Comparison of ENCODE assay signal across 17 cellular contexts in the genomic region with DNA sequence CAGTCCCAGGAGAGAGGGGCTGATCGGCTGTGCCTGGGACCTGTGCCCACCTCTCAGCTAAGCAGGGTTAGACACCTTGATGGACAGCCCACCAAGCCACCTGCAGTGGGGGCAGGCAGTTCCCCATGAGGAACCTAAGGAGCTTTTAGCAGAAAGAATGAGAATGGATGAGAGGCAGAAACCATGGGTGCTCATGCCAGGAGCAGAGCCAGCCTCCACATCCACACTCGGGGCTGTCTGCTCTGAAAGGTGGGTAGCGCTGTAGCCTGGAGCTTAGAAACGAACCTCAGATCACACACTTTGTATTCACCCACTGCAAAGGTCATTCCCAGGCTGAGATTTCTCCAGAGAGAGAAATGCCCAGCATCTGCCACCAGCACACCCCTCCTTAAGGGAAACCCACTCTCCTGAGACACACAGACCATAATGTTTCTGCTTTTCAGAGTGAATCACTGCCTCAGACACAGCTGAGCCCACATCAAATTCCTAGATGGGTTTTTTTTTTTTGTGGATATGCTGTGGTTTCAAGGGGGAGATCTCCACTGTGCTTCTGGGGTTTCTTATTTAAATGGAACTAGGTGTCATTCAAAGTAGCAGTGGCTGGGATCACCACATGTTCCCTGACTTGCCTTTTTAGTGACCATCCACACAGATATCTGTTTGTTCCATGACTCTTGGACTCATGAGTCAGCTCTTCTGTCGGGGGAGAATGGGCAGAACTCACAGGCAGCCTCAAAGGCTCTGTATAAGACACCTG.
DNase-seq lines count a peak whose midpoint lies in the region; ATAC-seq, FAIRE-seq and TF ChIP-seq lines count a peak whose summit lies in the region.
"Had no signal": no experiment of that assay in that cellular context is flagged by ENCODE, and none has a peak within 500 bp of the region (broad histone marks: within the 10 kb centered on the region; RNA-seq: fewer than 3 reads in every experiment).

No MANE protein-coding gene starts in this region.

- FAIRE-seq in RCC 7860 (lab: Jason Lieb, UNC): peak; percentile 77
- FAIRE-seq: H54 had no signal

- no peaks in the 10 kb centered on the region for H3K27me3 ChIP-seq in fibroblast of lung (ENCODE audit: control insufficient read depth, insufficient read depth, low read length)
- H3K27me3 ChIP-seq: BLaER1 treated with 17β-estradiol and CSF1 and Interleukin-3, amounts not matched to agents 10 nM and 100 nM had no signal

- H3K4me3 ChIP-seq in fibroblast of lung (replicated peaks in 1 of 4; ENCODE audit: control extremely low read depth in 1 of 4, insufficient read depth in 1 of 4, low read depth in 3 of 4, low read length in 4 of 4) (no peak overlapping the region), OCI-LY7 (ENCODE audit: low read depth, low read length, poor library complexity, severe bottlenecking) (no peak overlapping the region)
- H3K4me3 ChIP-seq: BLaER1 treated with 17β-estradiol and CSF1 and Interleukin-3, amounts not matched to agents 10 nM and 100 nM had no signal

- H3K4me2 ChIP-seq in fibroblast of lung (ENCODE audit: extremely low read depth, insufficient read depth, low read length) (no peak overlapping the region), OCI-LY7 (ENCODE audit: low read length) (no peak overlapping the region)

- H3K9me3 ChIP-seq in fibroblast of lung (ENCODE audit: control insufficient read depth, insufficient read depth, low read depth, low read length): no peaks in the 10 kb centered on the region
- 0 out of 2 replicates have a peak, but pooled peaks cover 8% of the 10 kb centered on the region for H3K9me3 ChIP-seq in OCI-LY7 (ENCODE audit: low read length)

- H3K4me1 ChIP-seq in fibroblast of lung (ENCODE audit: control insufficient read depth, extremely low read depth, insufficient read depth, low read length): peaks cover 3% of the 10 kb centered on the region
- no peaks in the 10 kb centered on the region for H3K4me1 ChIP-seq in OCI-LY7 (ENCODE audit: insufficient read depth, low read length, poor library complexity, severe bottlenecking)

- no peak overlapping the region for H3K27ac ChIP-seq in fibroblast of lung (ENCODE audit: insufficient read depth, low read length)
- H3K27ac ChIP-seq in OCI-LY7 (ENCODE audit: low read depth, low read length, poor library complexity, severe bottlenecking): no peak overlapping the region
- H3K27ac ChIP-seq: epithelial cell of prostate, VCaP had no signal

- H3K79me2 ChIP-seq in fibroblast of lung (ENCODE audit: control insufficient read depth, insufficient read depth, low read length) (no peaks in the 10 kb centered on the region), OCI-LY7 (ENCODE audit: insufficient read depth, low read depth, low read length) (no peaks in the 10 kb centered on the region)

- H2AFZ ChIP-seq in fibroblast of lung (ENCODE audit: low read length): no peak overlapping the region
- H2AFZ ChIP-seq in OCI-LY7 (ENCODE audit: low read length): no peak overlapping the region

- H3K4me3 Mint-ChIP-seq in stimulated activated memory B cell treated with anti-CD40 and anti-IgM and Interleukin-4, amounts not matched to agents 10 μg/mL and 1 μg/mL and 100 μg/mL, for 72 hours: no peak overlapping the region
- H3K4me3 Mint-ChIP-seq: activated CD8-positive, alpha-beta T cell treated with anti-CD3 and anti-CD28 coated beads, Interleukin-2, amount 10 ng/mL, durations not matched to agents 7 days and 5 days; immature natural killer cell; memory B cell had no signal

- no peak for ATAC-seq in sciatic nerve
- ATAC-seq in GM21717 (IDR thresholded peaks at IDR 0.05; ENCODE audit: unreplicated experiment): no peak
- ATAC-seq in stimulated activated memory B cell treated with anti-CD40 and anti-IgM and Interleukin-4, amounts not matched to agents 10 μg/mL and 1 μg/mL and 100 μg/mL, for 72 hours: no peak
- ATAC-seq: activated CD8-positive, alpha-beta T cell treated with anti-CD3 and anti-CD28 coated beads, Interleukin-2, amount 10 ng/mL, durations not matched to agents 7 days and 5 days had no signal

- H3K36me3 ChIP-seq in fibroblast of lung (ENCODE audit: control insufficient read depth, insufficient read depth, low read length) (no peaks in the 10 kb centered on the region), OCI-LY7 (ENCODE audit: insufficient read depth, low read length) (no peaks in the 10 kb centered on the region)

- H4K20me1 ChIP-seq in fibroblast of lung (ENCODE audit: control insufficient read depth, extremely low read depth, insufficient read depth, low read length): no peaks in the 10 kb centered on the region
- H4K20me1 ChIP-seq in OCI-LY7 (ENCODE audit: insufficient read depth, low read length): no peaks in the 10 kb centered on the region
- H4K20me1 ChIP-seq: BLaER1 treated with 17β-estradiol and CSF1 and Interleukin-3, amounts not matched to agents 10 nM and 100 nM had no signal

- intact Hi-C loops in sciatic nerve (cut with DNase I) (loop anchor here (5.0 kb wide), 1 partner anchor 1459 kb away; no protein-coding TSS in a partner anchor), OCI-LY7 (cut with micrococcal nuclease; ENCODE audit: unreplicated experiment) (no loop called here)

- no peak overlapping the region for H3K9ac ChIP-seq in fibroblast of lung (ENCODE audit: insufficient read depth, low read length)

- H3K9me2 ChIP-seq in OCI-LY7 (ENCODE audit: insufficient read depth, low read length): no peaks in the 10 kb centered on the region

- H3K27me3 Mint-ChIP-seq in stimulated activated memory B cell treated with anti-CD40 and anti-IgM and Interleukin-4, amounts not matched to agents 10 μg/mL and 1 μg/mL and 100 μg/mL, for 72 hours: peaks cover 33% of the 10 kb centered on the region

- DNase-seq in EL: peak; percentile 4
- DNase-seq in RCC 7860 (ENCODE audit: low spot score): peak; percentile 42
- DNase-seq in fibroblast of lung (ENCODE audit: low read depth in 2 of 2): peak; percentile 33 to 86
- DNase-seq in sciatic nerve (ENCODE audit: low spot score): peak; percentile 25
- DNase-seq in OCI-LY7 (ENCODE audit: low spot score): no peak
- DNase-seq in NCI-H2227 (lab: John Stamatoyannopoulos, UW; ENCODE audit: unreplicated experiment): no peak
- DNase-seq: activated CD8-positive, alpha-beta T cell treated with anti-CD3 and anti-CD28 coated beads, Interleukin-2, amount 10 ng/mL, durations not matched to agents 7 days and 5 days; amniotic stem cell; immature natural killer cell; stimulated activated CD4-positive, alpha-beta T cell treated with anti-CD3 and anti-CD28 coated beads, Interleukin-2, amount 100 ng/mL, for 48 hours had no signal

- BruUV-seq in OCI-LY7 (replicated peaks; lab: Mats Ljungman, UMichigan): no TSS peak

- CTCF ChIA-PET in OCI-LY7 (lab: Charles Lee; ENCODE audit: unreplicated experiment): no interaction called here

- POLR2A ChIA-PET in OCI-LY7 (lab: Charles Lee): interaction anchor here (0.6 to 0.7 kb wide), 2 partner anchors 9 to 424 kb away, joined by 3 to 5 read pairs; no protein-coding TSS in a partner anchor

- peaks cover 12% of the 10 kb centered on the region for H3K9me3 Mint-ChIP-seq in stimulated activated memory B cell treated with anti-CD40 and anti-IgM and Interleukin-4, amounts not matched to agents 10 μg/mL and 1 μg/mL and 100 μg/mL, for 72 hours

- TF ChIP-seq CTCF in fibroblast of lung (conservative IDR thresholded peaks at IDR 0.05 in 1 of 2, IDR thresholded peaks at IDR 0.05 in 1 of 2; ENCODE audit: low read depth in 1 of 2, low read length in 2 of 2) (no peak), OCI-LY7 (conservative IDR thresholded peaks at IDR 0.05; ENCODE audit: low read length) (no peak)

- peaks cover 8% of the 10 kb centered on the region for H3K36me3 Mint-ChIP-seq in stimulated activated memory B cell treated with anti-CD40 and anti-IgM and Interleukin-4, amounts not matched to agents 10 μg/mL and 1 μg/mL and 100 μg/mL, for 72 hours
- H3K36me3 Mint-ChIP-seq: immature natural killer cell had no signal

- no peak overlapping the region for H3K27ac Mint-ChIP-seq in stimulated activated memory B cell treated with anti-CD40 and anti-IgM and Interleukin-4, amounts not matched to agents 10 μg/mL and 1 μg/mL and 100 μg/mL, for 72 hours
- H3K27ac Mint-ChIP-seq: activated CD8-positive, alpha-beta T cell treated with anti-CD3 and anti-CD28 coated beads, Interleukin-2, amount 10 ng/mL, durations not matched to agents 7 days and 5 days; immature natural killer cell; memory B cell had no signal

- no peaks in the 10 kb centered on the region for H3K4me1 Mint-ChIP-seq in stimulated activated memory B cell treated with anti-CD40 and anti-IgM and Interleukin-4, amounts not matched to agents 10 μg/mL and 1 μg/mL and 100 μg/mL, for 72 hours
- H3K4me1 Mint-ChIP-seq: immature natural killer cell, memory B cell had no signal

Comparison
In these comparisons a context has a peak if more than half of its experiments do, and no peak if none do; other contexts are left out.
1. DNase-seq: peak in EL (single experiment), RCC 7860 (single experiment), fibroblast of lung (2 of 2) and sciatic nerve (single experiment); none in OCI-LY7 (single experiment) and NCI-H2227 (single experiment).